Comparison of ENCODE assay signal across 8 cellular contexts in the genomic region with DNA sequence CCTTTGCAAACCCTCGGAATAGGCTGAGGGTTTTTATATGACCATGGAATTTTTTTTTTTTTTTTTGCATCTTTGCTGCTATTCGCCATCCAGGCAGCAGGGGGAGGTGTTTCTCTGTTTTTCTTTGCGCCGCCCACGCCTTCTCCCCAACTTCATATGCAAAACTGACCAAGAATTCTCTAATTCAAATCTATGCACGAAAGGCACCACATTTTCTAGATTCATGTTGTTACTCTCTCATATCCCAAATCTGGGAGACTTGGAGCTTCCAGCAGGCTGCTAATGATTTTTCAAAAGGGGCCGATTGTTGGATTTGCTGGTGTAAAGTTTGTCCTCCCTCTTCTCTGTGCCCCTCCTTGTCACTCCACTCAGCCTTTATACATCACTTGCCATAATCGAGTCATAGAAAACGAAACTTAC. TPM values are rescaled to one million over a fixed set of nuclear protein-coding genes. Genes with fewer than 3 reads are reported as not detected.
DNase-seq lines count a peak whose midpoint lies in the region; ATAC-seq and TF ChIP-seq lines count a peak whose summit lies in the region.

No MANE protein-coding gene starts in this region.

- H3K27me3 ChIP-seq in BE2C = no peaks in the 10 kb centered on the region; the same call in 1 of the 2 replicates

- no peak for TF ChIP-seq POLR2A in lower leg skin (IDR thresholded peaks at IDR 0.05)

- no peak for ATAC-seq in HG02571 (IDR thresholded peaks at IDR 0.05; ENCODE audit: unreplicated experiment)

- TF ChIP-seq CTCF in BE2C (IDR thresholded peaks at IDR 0.05; ENCODE audit: low read depth, low read length) (peak; percentile 84), GM20000 (IDR thresholded peaks at IDR 0.05; ENCODE audit: extremely low read depth, missing control alignments) (peak; percentile 50), coronary artery (IDR thresholded peaks at IDR 0.05) (peak; percentile 40), lower leg skin (IDR thresholded peaks at IDR 0.05) (no peak)

- H3K27ac ChIP-seq in coronary artery = no peak overlapping the region

- H3K4me3 ChIP-seq in BE2C (ENCODE audit: low read depth, low read length) (peak overlapping the region; percentile 43), coronary artery (peak overlapping the region; percentile 58), lower leg skin (ENCODE audit: low read depth, poor library complexity, severe bottlenecking) (no peak overlapping the region)

- intact Hi-C loops in lower leg skin (cut with DNase I; ENCODE audit: low total_unique reads) = no loop called here

- 2 to 7% methylated on average over 9 of the region's 9 CpGs for WGBS in lower leg skin, 2 donors

- H3K9me3 ChIP-seq in BE2C = no peaks in the 10 kb centered on the region

- H3K36me3 ChIP-seq in BE2C = no peaks in the 10 kb centered on the region

- H3K4me1 ChIP-seq in BE2C = no peaks in the 10 kb centered on the region

- DNase-seq in BE2C = peak; percentile 40
- peak; percentile 61 for DNase-seq in GM20000 (ENCODE audit: low spot score)
- DNase-seq in NCI-H1694 treated with DMSO at 0.1 percent for 48 hours (lab: John Stamatoyannopoulos, UW) = peak; percentile 53
- DNase-seq in activated CD4-positive, alpha-beta T cell treated with anti-CD3 and anti-CD28 coated beads for 48 hours = peak; percentile 84
- DNase-seq in coronary artery (ENCODE audit: low spot score) = no peak
- peak; percentile 22 to 88 for DNase-seq in lower leg skin (ENCODE audit: low spot score in 2 of 2)
- DNase-seq in stimulated activated CD4-positive, alpha-beta T cell treated with anti-CD3 and anti-CD28 coated beads, Interleukin-4, amount 100 ng/mL, for 24 hours = peak; percentile 77

RNA-seq across cellular contexts. Expression of a gene that starts 29.1 kb away (rescaled TPM):
- 55.9 TPM for polyA plus RNA-seq in BE2C (2012; ENCODE audit: insufficient read depth, insufficient read length, low read depth)
- total RNA-seq in lower leg skin = 10 to 100 TPM; 25.3 to 32.7 (median 30.6) TPM

Comparison
In these comparisons a context has a peak if more than half of its experiments do, and no peak if none do; other contexts are left out.
1. CTCF ChIP-seq: peak in BE2C (single experiment), GM20000 (single experiment) and coronary artery (single experiment); none in lower leg skin (0 of 3).